38 cellular contexts compared by ENCODE assay signal in the genomic region with DNA sequence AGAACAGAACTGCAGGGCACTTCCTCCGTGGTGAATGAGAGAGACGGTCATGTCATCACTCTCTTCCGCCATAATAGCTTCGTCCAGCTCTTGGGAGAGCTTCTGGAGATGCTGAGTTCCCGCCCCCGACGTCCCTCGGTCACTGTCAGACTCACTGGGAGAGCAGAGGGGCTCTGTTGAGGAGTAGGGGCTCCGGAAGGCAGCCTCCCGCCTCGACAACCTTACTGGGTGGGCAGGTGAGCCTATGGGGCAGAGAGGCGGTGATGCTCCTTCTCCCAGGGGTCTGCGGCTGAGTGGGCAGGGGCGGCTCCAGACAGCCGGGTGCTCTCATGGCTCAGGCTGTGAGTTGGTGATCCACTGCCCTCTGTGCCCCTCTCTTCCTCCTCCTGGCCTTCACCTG. TPM values are rescaled to one million over a fixed set of nuclear protein-coding genes. Genes with fewer than 3 reads are reported as not detected.
"Had no signal": no experiment of that assay in that cellular context is flagged by ENCODE, and none has a peak within 500 bp of the region (broad histone marks: within the 10 kb centered on the region; RNA-seq: fewer than 3 reads in every experiment).

No MANE protein-coding gene starts in this region.

- H3K9me3 ChIP-seq: adrenal gland, body of pancreas, breast epithelium had no signal

- H3K27me3 ChIP-seq: body of pancreas, brain microvascular endothelial cell, breast epithelium, cardiac muscle cell had no signal

- DNase-seq: activated B cell treated with CpG ODN at 0.5 μM for 24 hours; activated CD4-positive, alpha-beta memory T cell treated with anti-CD3 and anti-CD28 coated beads for 36 hours; activated CD4-positive, alpha-beta T cell treated with anti-CD3 and anti-CD28 coated beads for 4 hours; activated CD4-positive, alpha-beta T cell treated with anti-CD3 and anti-CD28 coated beads, Interleukin-2, amount 10 ng/mL, durations not matched to agents 24 days and 14 days; activated CD4-positive, alpha-beta T cell treated with anti-CD3 and anti-CD28 coated beads, Interleukin-2, amount 50 U/mL, for 1 hour; activated CD4-positive, alpha-beta T cell treated with anti-CD3 and anti-CD28 coated beads, Interleukin-2, amount 50 U/mL, for 4 hours; activated CD4-positive, CD25-positive, alpha-beta regulatory T cell treated with anti-CD3 and anti-CD28 coated beads, Interleukin-2, amount 50 U/mL, for 72 hours; activated CD8-positive, alpha-beta memory T cell treated with anti-CD3 and anti-CD28 coated beads, Interleukin-2, amount 50 U/mL, for 4 hours; activated CD8-positive, alpha-beta T cell treated with anti-CD3 and anti-CD28 coated beads for 36 hours; activated effector memory CD4-positive, alpha-beta T cell treated with anti-CD3 and anti-CD28 coated beads, Interleukin-2, amount 50 U/mL, for 16 hours; activated gamma-delta T cell treated with Interleukin-2 at 50 U/mL for 16 hours; activated naive CD4-positive, alpha-beta T cell; activated naive CD4-positive, alpha-beta T cell treated with anti-CD3 and anti-CD28 coated beads for 36 hours; activated naive CD4-positive, alpha-beta T cell treated with anti-CD3 and anti-CD28 coated beads, Interleukin-2, amount 50 U/mL, for 16 hours; activated naive CD8-positive, alpha-beta T cell treated with anti-CD3 and anti-CD28 coated beads for 36 hours; activated T-cell treated with anti-CD3 and anti-CD28 coated beads for 4 hours; activated T-cell treated with anti-CD3 and anti-CD28 coated beads, Interleukin-2, amount 50 U/mL, for 1 hour; activated T-cell treated with anti-CD3 and anti-CD28 coated beads, Interleukin-2, amount 50 U/mL, for 4 hours; activated T-cell treated with anti-CD3 and anti-CD28 coated beads, Interleukin-2, amount 50 U/mL, for 72 hours; adrenal gland; amniotic stem cell; body of pancreas; brain microvascular endothelial cell; caudate nucleus; cerebellar nuclear complex; T-helper 1 cell; T-helper 2 cell; T-helper 9 cell had no signal

- H3K36me3 ChIP-seq: adrenal gland, brain microvascular endothelial cell, breast epithelium, cardiac muscle cell had no signal

- H3K27ac ChIP-seq: adrenal gland, body of pancreas, brain microvascular endothelial cell, breast epithelium, cardiac muscle cell, VCaP had no signal

- H3K4me1 ChIP-seq: adrenal gland, body of pancreas, breast epithelium had no signal

- H3K4me3 ChIP-seq: adrenal gland, body of pancreas, breast epithelium, cardiac muscle cell had no signal

- FAIRE-seq: astrocyte, TTC549 had no signal

RNA-seq across cellular contexts. Expression of a gene that starts 25.8 kb away (rescaled TPM):
- total RNA-seq: activated B cell treated with CpG ODN at 0.5 μM for 24 hours; activated CD4-positive, alpha-beta memory T cell treated with anti-CD3 and anti-CD28 coated beads for 36 hours; activated CD4-positive, alpha-beta T cell treated with anti-CD3 and anti-CD28 coated beads, Interleukin-2, amount 10 ng/mL, durations not matched to agents 24 days and 14 days; activated CD8-positive, alpha-beta memory T cell treated with anti-CD3 and anti-CD28 coated beads for 36 hours; activated CD8-positive, alpha-beta T cell treated with anti-CD3 and anti-CD28 coated beads for 36 hours; activated naive CD4-positive, alpha-beta T cell treated with anti-CD3 and anti-CD28 coated beads for 36 hours; activated naive CD4-positive, alpha-beta T cell treated with anti-CD3 and anti-CD28 coated beads, Interleukin-2, amount 50 U/mL, for 72 hours; activated naive CD8-positive, alpha-beta T cell treated with anti-CD3 and anti-CD28 coated beads for 36 hours; activated T-cell treated with anti-CD3 and anti-CD28 coated beads, Interleukin-2, amount 50 U/mL, for 4 hours; activated T-cell treated with anti-CD3 and anti-CD28 coated beads, Interleukin-2, amount 50 U/mL, for 72 hours; activated T-helper 1 cell treated with anti-CD3 and anti-CD28 coated beads, Interleukin-12 subunit alpha, Interleukin-12 subunit beta, Interleukin-2, Interleukin-4 antibody, amounts not matched to agents 30 ng/mL and 10 ng/mL and 1 ng/mL, durations not matched to agents 14 hours and 24 hours and 36 hours; activated T-helper 17 cell treated with anti-CD3 and anti-CD28 coated beads, Interleukin-2, amount 50 U/mL, for 72 hours; adrenal gland; aorta; astrocyte; cardiac muscle cell had no signal
- polyA plus RNA-seq: adrenal gland had no signal
